In genomic region chr6:31580807-31581437, GRCh38 we compare ENCODE assay signal across 1 cellular context.
A peak's percentile ranks its signal among the peaks of the same experiment; 100 is the strongest.
TF ChIP-seq lines count a peak whose summit lies in the region.

No MANE protein-coding gene starts in this region.

TF ChIP-seq in HepG2, 621 proteins besides CTCF, POLR2A, EP300 and RAD21 (continued from another document):
- TF ChIP-seq KAT7 (CRISPR knock-in tag; IDR thresholded peaks at IDR 0.05; ENCODE audit: borderline replicate concordance): no peak
- 0 out of 2 replicates have a peak, but pooled peaks have one; percentile 21 for TF ChIP-seq ZSCAN29 (CRISPR knock-in tag; conservative IDR thresholded peaks at IDR 0.05)
- no peak for TF ChIP-seq FOXP1 (IDR thresholded peaks at IDR 0.05)
- TF ChIP-seq FOXP1 (CRISPR knock-in tag; IDR thresholded peaks at IDR 0.05): no peak
- peak; percentile 76 for TF ChIP-seq STAG1 (CRISPR knock-in tag; IDR thresholded peaks at IDR 0.05)
- no peak for TF ChIP-seq LCORL (IDR thresholded peaks at IDR 0.05)
- TF ChIP-seq LCORL (CRISPR knock-in tag; IDR thresholded peaks at IDR 0.05): peak; percentile 87
- peak; percentile 45 for TF ChIP-seq TAF15 (IDR thresholded peaks at IDR 0.05; ENCODE audit: low read depth, low read length, poor library complexity, severe bottlenecking)
- no peak for TF ChIP-seq MEF2D (CRISPR knock-in tag; IDR thresholded peaks at IDR 0.05)
- TF ChIP-seq ZXDC (CRISPR knock-in tag; IDR thresholded peaks at IDR 0.05): peak; percentile 95
- TF ChIP-seq ZNF460 (CRISPR knock-in tag; IDR thresholded peaks at IDR 0.05; ENCODE audit: borderline replicate concordance): no peak
- TF ChIP-seq ZNF326 (CRISPR knock-in tag; IDR thresholded peaks at IDR 0.05; ENCODE audit: borderline replicate concordance): 0 out of 2 replicates have a peak, but pooled peaks have one; percentile 63
- 0 out of 2 replicates have a peak, but pooled peaks have one; percentile 38 for TF ChIP-seq ZFP36L1 (CRISPR knock-in tag; IDR thresholded peaks at IDR 0.05)
- TF ChIP-seq, protein P1, sequence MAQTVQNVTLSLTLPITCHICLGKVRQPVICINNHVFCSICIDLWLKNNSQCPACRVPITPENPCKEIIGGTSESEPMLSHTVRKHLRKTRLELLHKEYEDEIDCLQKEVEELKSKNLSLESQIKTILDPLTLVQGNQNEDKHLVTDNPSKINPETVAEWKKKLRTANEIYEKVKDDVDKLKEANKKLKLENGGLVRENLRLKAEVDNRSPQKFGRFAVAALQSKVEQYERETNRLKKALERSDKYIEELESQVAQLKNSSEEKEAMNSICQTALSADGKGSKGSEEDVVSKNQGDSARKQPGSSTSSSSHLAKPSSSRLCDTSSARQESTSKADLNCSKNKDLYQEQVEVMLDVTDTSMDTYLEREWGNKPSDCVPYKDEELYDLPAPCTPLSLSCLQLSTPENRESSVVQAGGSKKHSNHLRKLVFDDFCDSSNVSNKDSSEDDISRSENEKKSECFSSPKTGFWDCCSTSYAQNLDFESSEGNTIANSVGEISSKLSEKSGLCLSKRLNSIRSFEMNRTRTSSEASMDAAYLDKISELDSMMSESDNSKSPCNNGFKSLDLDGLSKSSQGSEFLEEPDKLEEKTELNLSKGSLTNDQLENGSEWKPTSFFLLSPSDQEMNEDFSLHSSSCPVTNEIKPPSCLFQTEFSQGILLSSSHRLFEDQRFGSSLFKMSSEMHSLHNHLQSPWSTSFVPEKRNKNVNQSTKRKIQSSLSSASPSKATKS (CRISPR knock-in tag; IDR thresholded peaks at IDR 0.05): no peak
- TF ChIP-seq ZNF776 (CRISPR knock-in tag; IDR thresholded peaks at IDR 0.05): peak; percentile 82
- TF ChIP-seq SRY (CRISPR knock-in tag; IDR thresholded peaks at IDR 0.05): peak; percentile 56; the same call in 1 of the 2 replicates
- TF ChIP-seq RXRA (CRISPR knock-in tag; IDR thresholded peaks at IDR 0.05): peak; percentile 47; the same call in 1 of the 2 replicates
- no peak for TF ChIP-seq KLF6 (CRISPR knock-in tag; IDR thresholded peaks at IDR 0.05)
